Comparison of ENCODE assay signal across 15 cellular contexts in the genomic region with DNA sequence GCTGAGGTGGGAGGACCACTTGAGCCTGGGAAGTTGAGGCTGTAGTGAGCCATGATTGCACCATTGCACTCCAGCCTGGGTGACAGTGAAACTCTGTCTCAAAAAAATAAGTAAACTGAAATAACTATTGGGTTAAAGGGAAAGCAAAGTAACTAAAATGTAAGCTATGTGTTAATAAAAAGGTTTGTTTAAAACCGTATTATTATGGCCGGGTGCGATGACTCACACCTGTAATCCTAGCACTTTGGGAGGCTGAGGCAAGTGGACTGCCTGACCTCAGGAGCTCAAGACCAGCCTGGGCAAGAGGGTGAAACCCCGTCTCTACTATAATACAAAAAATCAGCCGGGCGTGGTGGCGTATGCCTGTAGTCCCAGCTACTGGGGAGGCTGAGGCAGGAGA. TPM values are rescaled to one million over a fixed set of nuclear protein-coding genes. Genes with fewer than 3 reads are reported as not detected.
DNase-seq lines count a peak whose midpoint lies in the region; ATAC-seq and TF ChIP-seq lines count a peak whose summit lies in the region.
"Had no signal": no experiment of that assay in that cellular context is flagged by ENCODE, and none has a peak within 500 bp of the region (broad histone marks: within the 10 kb centered on the region; RNA-seq: fewer than 3 reads in every experiment).

No MANE protein-coding gene starts in this region.

- POLR2A ChIA-PET in HEK293 (lab: Yijun Ruan, JAX): no interaction called here

- peaks cover 87 to 91% of the 10 kb centered on the region in 2 experiments for H3K36me3 ChIP-seq in HEK293 (ENCODE audit: control insufficient read depth in 2 of 2, insufficient read depth in 1 of 2, low read length in 2 of 2)

- peaks cover 7% of the 10 kb centered on the region for H3K36me3 Mint-ChIP-seq in T-helper 17 cell (ENCODE audit: low read depth)

- H3K4me3 Mint-ChIP-seq in T-helper 17 cell: no peak overlapping the region
- H3K4me3 Mint-ChIP-seq: HFFc6 had no signal

- H3K4me1 Mint-ChIP-seq in T-helper 17 cell: peaks cover 2% of the 10 kb centered on the region

- DNase-seq in EL (peak; percentile 2), T-helper 17 cell (no peak), epithelial cell of esophagus (ENCODE audit: low read depth) (peak; percentile 2), NCI-H128 (lab: John Stamatoyannopoulos, UW; ENCODE audit: unreplicated experiment) (no peak)
- DNase-seq: Calu3, DMS 273 treated with DMSO at 0.1 percent for 48 hours, GM23248, H7, HFFc6, KBM-7 had no signal

- no peaks in the 10 kb centered on the region for H3K27me3 Mint-ChIP-seq in T-helper 17 cell

- H3K27ac Mint-ChIP-seq in T-helper 17 cell: peak overlapping the region; percentile 49
- H3K27ac Mint-ChIP-seq: HFFc6 had no signal

- TF ChIP-seq CTCF in HEK293 (tag by site-specific recombination; IDR thresholded peaks at IDR 0.05): no peak
- TF ChIP-seq CTCF in epithelial cell of esophagus (IDR thresholded peaks at IDR 0.05; ENCODE audit: insufficient read depth, low read depth, low read length, missing control alignments): no peak

- H3K27ac ChIP-seq in HEK293 (ENCODE audit: extremely low read depth, low read depth, low read length): no peak overlapping the region
- H3K27ac ChIP-seq: A549, GM23248 had no signal

- CTCF ChIA-PET in HEK293 (lab: Yijun Ruan, JAX): interaction anchor here (0.7 to 1.6 kb wide), 4 partner anchors 21 to 187 kb away, joined by 3 to 4 read pairs (median 3); a partner anchor contains a TSS

- ATAC-seq in T-helper 17 cell (no peak), HG02840 (IDR thresholded peaks at IDR 0.05; ENCODE audit: low FRiP score, unreplicated experiment) (no peak), HG03045 (IDR thresholded peaks at IDR 0.05; ENCODE audit: unreplicated experiment) (no peak)
- ATAC-seq: A549, GM12878 had no signal

- H3K9me3 ChIP-seq in HEK293 (ENCODE audit: control insufficient read depth, insufficient read depth, low read depth, low read length) (no peaks in the 10 kb centered on the region), T-helper 17 cell (ENCODE audit: control insufficient read depth, low read length, poor library complexity, severe bottlenecking) (no peaks in the 10 kb centered on the region)
- H3K9me3 ChIP-seq: A549 had no signal

- H3K4me3 ChIP-seq in HEK293 (ENCODE audit: low read depth, low read length): no peak overlapping the region
- no peak overlapping the region for H3K4me3 ChIP-seq in epithelial cell of esophagus (ENCODE audit: low read length)
- H3K4me3 ChIP-seq: A549, GM12878, GM23248 had no signal

- no peaks in the 10 kb centered on the region for H3K4me1 ChIP-seq in HEK293 (ENCODE audit: control insufficient read depth, insufficient read depth, low read length)

TF ChIP-seq in HEK293, 187 proteins besides CTCF, POLR2A, EP300 and RAD21:
- TF ChIP-seq ZNF501 (tag by site-specific recombination; IDR thresholded peaks at IDR 0.05): no peak
- TF ChIP-seq SP7 (tag by site-specific recombination; IDR thresholded peaks at IDR 0.05): peak; percentile 88
- no peak for TF ChIP-seq SCRT2 (tag by site-specific recombination; IDR thresholded peaks at IDR 0.05)
- TF ChIP-seq, protein P1, sequence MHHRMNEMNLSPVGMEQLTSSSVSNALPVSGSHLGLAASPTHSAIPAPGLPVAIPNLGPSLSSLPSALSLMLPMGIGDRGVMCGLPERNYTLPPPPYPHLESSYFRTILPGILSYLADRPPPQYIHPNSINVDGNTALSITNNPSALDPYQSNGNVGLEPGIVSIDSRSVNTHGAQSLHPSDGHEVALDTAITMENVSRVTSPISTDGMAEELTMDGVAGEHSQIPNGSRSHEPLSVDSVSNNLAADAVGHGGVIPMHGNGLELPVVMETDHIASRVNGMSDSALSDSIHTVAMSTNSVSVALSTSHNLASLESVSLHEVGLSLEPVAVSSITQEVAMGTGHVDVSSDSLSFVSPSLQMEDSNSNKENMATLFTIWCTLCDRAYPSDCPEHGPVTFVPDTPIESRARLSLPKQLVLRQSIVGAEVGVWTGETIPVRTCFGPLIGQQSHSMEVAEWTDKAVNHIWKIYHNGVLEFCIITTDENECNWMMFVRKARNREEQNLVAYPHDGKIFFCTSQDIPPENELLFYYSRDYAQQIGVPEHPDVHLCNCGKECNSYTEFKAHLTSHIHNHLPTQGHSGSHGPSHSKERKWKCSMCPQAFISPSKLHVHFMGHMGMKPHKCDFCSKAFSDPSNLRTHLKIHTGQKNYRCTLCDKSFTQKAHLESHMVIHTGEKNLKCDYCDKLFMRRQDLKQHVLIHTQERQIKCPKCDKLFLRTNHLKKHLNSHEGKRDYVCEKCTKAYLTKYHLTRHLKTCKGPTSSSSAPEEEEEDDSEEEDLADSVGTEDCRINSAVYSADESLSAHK (tag by site-specific recombination; IDR thresholded peaks at IDR 0.05): no peak
- no peak for TF ChIP-seq ZNF174 (tag by site-specific recombination; IDR thresholded peaks at IDR 0.05)

RNA-seq across cellular contexts. Expression of a gene that starts 27.0 kb away (rescaled TPM):
- total RNA-seq in T-helper 17 cell: 10 to 100 TPM; 24.8 to 28.3 TPM

RNA-seq across cellular contexts. Expression of a gene that starts 53.7 kb away (rescaled TPM):
- 10 to 100 TPM; 19.1 to 24.1 TPM for total RNA-seq in T-helper 17 cell

Comparison
In these comparisons a context has a peak if more than half of its experiments do, and no peak if none do; other contexts are left out.
1. DNase-seq: peak in EL (single experiment) and epithelial cell of esophagus (single experiment); none in T-helper 17 cell (0 of 3) and NCI-H128 (single experiment).